ENCODE assay signal across 7 cellular contexts in genomic region chr12:112458330-112458729, GRCh38.
"Had no signal": no experiment of that assay in that cellular context is flagged by ENCODE, and none has a peak within 500 bp of the region (broad histone marks: within the 10 kb centered on the region; RNA-seq: fewer than 3 reads in every experiment).

No MANE protein-coding gene starts in this region.

- H3K27ac Mint-ChIP-seq: H9, IgD-negative memory B cell had no signal

- H3K9me3 Mint-ChIP-seq: H9, IgD-negative memory B cell had no signal

- H3K4me1 Mint-ChIP-seq: H9 had no signal

- DNase-seq: H9, HCEC 1CT, KBM-7 had no signal

- FAIRE-seq: H1, H54, HTR-8/SVneo had no signal

- H3K27me3 Mint-ChIP-seq: IgD-negative memory B cell had no signal

- H3K4me3 Mint-ChIP-seq: H9, IgD-negative memory B cell had no signal
